In genomic region chr19:45901912-45902650, GRCh38 we compare ENCODE assay signal across 8 cellular contexts. TPM values are rescaled to one million over a fixed set of nuclear protein-coding genes. Genes with fewer than 3 reads are reported as not detected.
DNase-seq lines count a peak whose midpoint lies in the region; ATAC-seq and TF ChIP-seq lines count a peak whose summit lies in the region.

A gene with protein sequence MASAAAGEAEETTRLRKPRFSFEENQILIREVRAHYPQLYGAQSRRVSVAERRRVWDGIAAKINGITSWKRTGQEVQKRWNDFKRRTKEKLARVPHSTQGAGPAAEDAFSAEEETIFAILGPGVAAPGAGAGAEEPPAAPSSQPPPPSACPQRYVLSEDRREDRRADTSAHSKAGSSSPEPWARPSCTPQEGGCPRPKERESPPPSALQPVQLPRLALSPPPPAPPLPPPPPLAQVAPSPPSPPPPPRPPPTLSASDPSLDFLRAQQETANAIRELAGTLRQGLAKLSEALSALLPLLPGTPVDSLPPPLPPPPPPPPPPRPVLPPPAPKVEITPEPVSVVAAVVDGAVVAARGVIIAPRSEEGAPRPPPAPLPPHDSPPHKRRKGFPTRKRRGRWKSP (minus strand): TSS chr19:45902613. CDS start chr19:45901773, 840 bp downstream.

- ATAC-seq in activated T-cell treated with anti-CD3 and anti-CD28 coated beads, Interleukin-2, amount 50 U/mL, for 4 hours = peak in 1 of 2 donors; percentile 1
- ATAC-seq in HG03095 (IDR thresholded peaks at IDR 0.05; ENCODE audit: unreplicated experiment) (no peak), HG02973 (IDR thresholded peaks at IDR 0.05; ENCODE audit: unreplicated experiment) (no peak)

- H3K36me3 ChIP-seq in WERI-Rb-1 (peaks cover 36% of the 10 kb centered on the region), prostate gland (no peaks in the 10 kb centered on the region)

- H3K27me3 ChIP-seq in WERI-Rb-1 (ENCODE audit: insufficient read depth, low read depth, severe bottlenecking) (no peaks in the 10 kb centered on the region), prostate gland (replicated peaks; ENCODE audit: insufficient read depth) (no peaks in the 10 kb centered on the region)

- under 1% methylated on average over 46 of the region's 47 CpGs for WGBS in prostate gland

- peaks cover 17% of the 10 kb centered on the region for H3K4me1 Mint-ChIP-seq in activated T-cell treated with anti-CD3 and anti-CD28 coated beads, Interleukin-2, amount 50 U/mL, for 4 hours (ENCODE audit: low read depth)

- peak within 1 kb of the TSS; percentile 60 for H3K27ac ChIP-seq in WERI-Rb-1
- H3K27ac ChIP-seq in prostate gland = peak within 1 kb of the TSS; percentile 71 to 75

- H3K4me1 ChIP-seq in prostate gland (replicated peaks) = no peaks in the 10 kb centered on the region

- no peaks in the 10 kb centered on the region for H3K9me3 ChIP-seq in WERI-Rb-1 (ENCODE audit: severe bottlenecking)
- H3K9me3 ChIP-seq in prostate gland = no peaks in the 10 kb centered on the region

- peaks cover 6% of the 10 kb centered on the region for H3K36me3 Mint-ChIP-seq in activated T-cell treated with anti-CD3 and anti-CD28 coated beads, Interleukin-2, amount 50 U/mL, for 4 hours (ENCODE audit: insufficient read depth)

- peak within 1 kb of the TSS; percentile 90 for H3K4me3 Mint-ChIP-seq in activated T-cell treated with anti-CD3 and anti-CD28 coated beads, Interleukin-2, amount 50 U/mL, for 4 hours

- no peaks in the 10 kb centered on the region for H3K27me3 Mint-ChIP-seq in activated T-cell treated with anti-CD3 and anti-CD28 coated beads, Interleukin-2, amount 50 U/mL, for 4 hours (ENCODE audit: low read depth)

- H3K4me3 ChIP-seq in WERI-Rb-1 (ENCODE audit: low read depth, low read length) (peak within 1 kb of the TSS; percentile 88), prostate gland (peak within 1 kb of the TSS; percentile 65 to 78)

- intact Hi-C loops in prostate gland (cut with DNase I) = no loop called here

- no peaks in the 10 kb centered on the region for H3K9me3 Mint-ChIP-seq in activated T-cell treated with anti-CD3 and anti-CD28 coated beads, Interleukin-2, amount 50 U/mL, for 4 hours

- no peak for TF ChIP-seq POLR2A in prostate gland (IDR thresholded peaks at IDR 0.05)

- no peak for DNase-seq in activated T-cell treated with anti-CD3 and anti-CD28 coated beads, Interleukin-2, amount 50 U/mL, for 4 hours
- DNase-seq in activated T-cell treated with anti-CD3 and anti-CD28 coated beads, Interleukin-2, amount 50 U/mL, for 1 hour = no peak
- DNase-seq in WERI-Rb-1 = no peak
- DNase-seq in germinal center (ENCODE audit: low spot score) = peak; percentile 30
- DNase-seq in prostate gland (ENCODE audit: low spot score) = no peak
- no peak for DNase-seq in COLO829 (ENCODE audit: low spot score)

- TF ChIP-seq CTCF in WERI-Rb-1 (IDR thresholded peaks at IDR 0.05; ENCODE audit: low read depth, low read length) (no peak), prostate gland (IDR thresholded peaks at IDR 0.05) (no peak)

RNA-seq across cellular contexts. Expression of the gene that starts here (rescaled TPM):
- total RNA-seq in activated T-cell treated with anti-CD3 and anti-CD28 coated beads, Interleukin-2, amount 50 U/mL, for 4 hours = 1 to 10 TPM; 4.8 to 5.5 (median 5.1) TPM
- total RNA-seq in prostate gland = 1 to 10 TPM; 8.7 to 9.1 TPM
